13 cellular contexts compared by ENCODE assay signal in genomic region chr14:38546932-38547551, GRCh38.
A peak's percentile ranks its signal among the peaks of the same experiment; 100 is the strongest.
DNase-seq lines count a peak whose midpoint lies in the region; FAIRE-seq and TF ChIP-seq lines count a peak whose summit lies in the region.
"Had no signal": no experiment of that assay in that cellular context is flagged by ENCODE, and none has a peak within 500 bp of the region (broad histone marks: within the 10 kb centered on the region; RNA-seq: fewer than 3 reads in every experiment).

No MANE protein-coding gene starts in this region.

- H2BK120ac ChIP-seq in H1 (replicated peaks; ENCODE audit: low read depth, low read length): no peak overlapping the region

- H2BK5ac ChIP-seq in H1 (ENCODE audit: low read depth, low read length): no peak overlapping the region

- no peak for FAIRE-seq in H1 (lab: Jason Lieb, UNC)
- FAIRE-seq: A204.1, GM19239 had no signal

- no peak overlapping the region for H3K14ac ChIP-seq in H1 (ENCODE audit: insufficient read length)

- no peaks in the 10 kb centered on the region for H3K23me2 ChIP-seq in H1 (ENCODE audit: low read depth, low read length)

- H4K8ac ChIP-seq in H1 (ENCODE audit: extremely low read depth, insufficient read depth, low read length): no peak overlapping the region

- H3K56ac ChIP-seq in H1 (replicated peaks; ENCODE audit: insufficient read length, low read depth, low read length): no peak overlapping the region

- intact Hi-C loops in activated T-helper 1 cell treated with anti-CD3 and anti-CD28 coated beads, Interleukin-12 subunit alpha, Interleukin-12 subunit beta, Interleukin-2, Interleukin-4 antibody, amounts not matched to agents 30 ng/mL and 10 ng/mL and 1 ng/mL, durations not matched to agents 14 hours and 24 hours and 36 hours (cut with micrococcal nuclease): no loop called here

- no peak overlapping the region for H3K23ac ChIP-seq in H1 (ENCODE audit: insufficient read length)

- POLR2A ChIA-PET in H1 (lab: Charles Lee; ENCODE audit: partially characterized antibody): no interaction called here

- no peak overlapping the region for H4K91ac ChIP-seq in H1 (replicated peaks; ENCODE audit: insufficient read length, low read length)

- peak overlapping the region; percentile 78; the same call in 1 of the 2 replicates for H2AFZ ChIP-seq in H1 (ENCODE audit: low read length)
- no peak overlapping the region for H2AFZ ChIP-seq in neural progenitor cell (replicated peaks)

- H3K4me3 ChIP-seq in BLaER1 (no peak overlapping the region), H1 (ENCODE audit: extremely low read depth in 1 of 4, insufficient read depth in 2 of 4, low read depth in 3 of 4, low read length in 4 of 4) (no peak overlapping the region), neural progenitor cell (no peak overlapping the region), tibial nerve (no peak overlapping the region)
- H3K4me3 ChIP-seq: HAP-1 had no signal

- H3K79me1 ChIP-seq in H1 (ENCODE audit: low read depth, low read length): no peaks in the 10 kb centered on the region

- TF ChIP-seq EP300 in H1 (IDR thresholded peaks at IDR 0.05; ENCODE audit: borderline replicate concordance in 1 of 2, low read depth in 2 of 2, low read length in 2 of 2): no peak
- TF ChIP-seq EP300 in tibial nerve (IDR thresholded peaks at IDR 0.05): no peak

- H3K9me3 ChIP-seq in BLaER1: peaks cover 30% of the 10 kb centered on the region
- no peaks in the 10 kb centered on the region; a peak in 1 of 4 replicates for H3K9me3 ChIP-seq in H1 (ENCODE audit: insufficient read depth in 2 of 2, low read depth in 1 of 2, low read length in 1 of 2)
- H3K9me3 ChIP-seq in neural progenitor cell (ENCODE audit: low read depth): no peaks in the 10 kb centered on the region
- H3K9me3 ChIP-seq in tibial nerve: no peaks in the 10 kb centered on the region
- H3K9me3 ChIP-seq: HAP-1 had no signal

- H3K4me1 ChIP-seq in BLaER1: peaks cover 64% of the 10 kb centered on the region
- peaks cover 0 to 2% (median 0%) of the 10 kb centered on the region in 4 experiments; a peak in 1 of 7 replicates for H3K4me1 ChIP-seq in H1 (replicated peaks in 1 of 4; ENCODE audit: control insufficient read depth in 3 of 4, insufficient read depth in 4 of 4, low read length in 3 of 4)
- peaks cover 34% of the 10 kb centered on the region for H3K4me1 ChIP-seq in neural progenitor cell
- H3K4me1 ChIP-seq in tibial nerve: no peaks in the 10 kb centered on the region
- H3K4me1 ChIP-seq: HAP-1 had no signal

- WGBS in H1 (ENCODE audit: extremely low coverage in 1 of 2, insufficient coverage in 1 of 2, insufficient read length in 1 of 2, insufficient replicate concordance in 2 of 2, low coverage in 1 of 2, low lambda C conversion rate in 2 of 2, missing lambda C conversion rate in 1 of 2), 2 experiments: 98% methylated on average over 2 of the region's 2 CpGs; no CpG with 5 or more reads in 1 of the 2 experiments
- WGBS in tibial nerve, 2 donors: 81 to 85% methylated on average over 2 of the region's 2 CpGs

- peaks cover 8% of the 10 kb centered on the region; the same call in 1 of the 2 replicates for H3K36me3 Mint-ChIP-seq in HFFc6 (ENCODE audit: low read depth)
- H3K36me3 Mint-ChIP-seq in neural progenitor cell: no peaks in the 10 kb centered on the region
- H3K36me3 Mint-ChIP-seq in activated T-helper 1 cell treated with anti-CD3 and anti-CD28 coated beads, Interleukin-12 subunit alpha, Interleukin-12 subunit beta, Interleukin-2, Interleukin-4 antibody, amounts not matched to agents 30 ng/mL and 10 ng/mL and 1 ng/mL, durations not matched to agents 14 hours and 24 hours and 36 hours (ENCODE audit: low read depth): no peaks in the 10 kb centered on the region
- H3K36me3 Mint-ChIP-seq: CD4-positive, CD25-positive, alpha-beta regulatory T cell had no signal

- H3K27ac Mint-ChIP-seq in HFFc6 (peak overlapping the region; percentile 82), neural progenitor cell (no peak overlapping the region)
- H3K27ac Mint-ChIP-seq in activated T-helper 1 cell treated with anti-CD3 and anti-CD28 coated beads, Interleukin-12 subunit alpha, Interleukin-12 subunit beta, Interleukin-2, Interleukin-4 antibody, amounts not matched to agents 30 ng/mL and 10 ng/mL and 1 ng/mL, durations not matched to agents 14 hours and 24 hours and 36 hours: no peak overlapping the region
- H3K27ac Mint-ChIP-seq: CD4-positive, CD25-positive, alpha-beta regulatory T cell had no signal

- H3K79me2 ChIP-seq in H1 (ENCODE audit: control insufficient read depth in 1 of 2, insufficient read depth in 2 of 2, low read length in 2 of 2) (no peaks in the 10 kb centered on the region), neural progenitor cell (ENCODE audit: low read depth) (no peaks in the 10 kb centered on the region)

- H3K18ac ChIP-seq in H1 (ENCODE audit: extremely low read depth, low read length): no peak overlapping the region

- H3K36me3 ChIP-seq in BLaER1 (no peaks in the 10 kb centered on the region), H1 (ENCODE audit: control insufficient read depth in 2 of 4, insufficient read depth in 4 of 4, low read length in 3 of 4) (no peaks in the 10 kb centered on the region), neural progenitor cell (no peaks in the 10 kb centered on the region), tibial nerve (no peaks in the 10 kb centered on the region)
- H3K36me3 ChIP-seq: HAP-1 had no signal

- H3K27me3 ChIP-seq in BLaER1 (no peaks in the 10 kb centered on the region), H1 (replicated peaks in 1 of 4; ENCODE audit: control insufficient read depth in 3 of 4, extremely low read depth in 1 of 4, insufficient read depth in 3 of 4, low read length in 3 of 4) (no peaks in the 10 kb centered on the region), neural progenitor cell (no peaks in the 10 kb centered on the region), tibial nerve (no peaks in the 10 kb centered on the region)

- TF ChIP-seq POLR2A in H1 (IDR thresholded peaks at IDR 0.05; ENCODE audit: control extremely low read depth in 1 of 2, low read depth in 2 of 2, low read length in 2 of 2) (no peak), tibial nerve (IDR thresholded peaks at IDR 0.05) (no peak)

- TF ChIP-seq CTCF in HFFc6 (IDR thresholded peaks at IDR 0.05): no peak
- TF ChIP-seq CTCF in H1 (IDR thresholded peaks at IDR 0.05; ENCODE audit: control extremely low read depth in 1 of 3, insufficient read depth in 1 of 3, low read depth in 1 of 3, low read length in 3 of 3): no peak
- no peak for TF ChIP-seq CTCF in neural progenitor cell (IDR thresholded peaks at IDR 0.05)
- TF ChIP-seq CTCF in tibial nerve (IDR thresholded peaks at IDR 0.05): no peak

- DNase-seq in HFFc6 (no peak), H1 (ENCODE audit: low read depth in 1 of 2, low spot score in 2 of 2) (no peak), neural progenitor cell (ENCODE audit: low spot score) (no peak), tibial nerve (ENCODE audit: low spot score in 2 of 2) (no peak)
- DNase-seq in effector CD4-positive, alpha-beta T cell: no peak
- no peak for DNase-seq in activated T-helper 1 cell treated with anti-CD3 and anti-CD28 coated beads, Interleukin-12 subunit alpha, Interleukin-12 subunit beta, Interleukin-2, Interleukin-4 antibody, amounts not matched to agents 30 ng/mL and 10 ng/mL and 1 ng/mL, durations not matched to agents 14 hours and 24 hours and 36 hours (ENCODE audit: low spot score)
- DNase-seq: CD4-positive, CD25-positive, alpha-beta regulatory T cell; DMS53; GF-D8 had no signal

- H3K9ac ChIP-seq in BLaER1 (no peak overlapping the region), H1 (replicated peaks in 1 of 4; ENCODE audit: extremely low read depth in 1 of 4, low read depth in 3 of 4, low read length in 3 of 4) (no peak overlapping the region), neural progenitor cell (no peak overlapping the region)

- H3K9me3 Mint-ChIP-seq in HFFc6 (no peaks in the 10 kb centered on the region), neural progenitor cell (peaks cover 3% of the 10 kb centered on the region)
- no peaks in the 10 kb centered on the region for H3K9me3 Mint-ChIP-seq in activated T-helper 1 cell treated with anti-CD3 and anti-CD28 coated beads, Interleukin-12 subunit alpha, Interleukin-12 subunit beta, Interleukin-2, Interleukin-4 antibody, amounts not matched to agents 30 ng/mL and 10 ng/mL and 1 ng/mL, durations not matched to agents 14 hours and 24 hours and 36 hours

- no peak for TF ChIP-seq RAD21 in H1 (IDR thresholded peaks at IDR 0.05 in 1 of 2, conservative IDR thresholded peaks at IDR 0.05 in 1 of 2; ENCODE audit: low read depth in 2 of 2, low read length in 2 of 2)

- peaks cover 25% of the 10 kb centered on the region for H3F3A ChIP-seq in neural progenitor cell (ENCODE audit: low read depth)

- no peak overlapping the region for H2BK12ac ChIP-seq in H1 (ENCODE audit: low read depth, low read length)

- H3K4me1 Mint-ChIP-seq in HFFc6 (ENCODE audit: low read depth): peaks cover 51% of the 10 kb centered on the region
- H3K4me1 Mint-ChIP-seq in neural progenitor cell: peaks cover 16% of the 10 kb centered on the region
- H3K4me1 Mint-ChIP-seq in activated T-helper 1 cell treated with anti-CD3 and anti-CD28 coated beads, Interleukin-12 subunit alpha, Interleukin-12 subunit beta, Interleukin-2, Interleukin-4 antibody, amounts not matched to agents 30 ng/mL and 10 ng/mL and 1 ng/mL, durations not matched to agents 14 hours and 24 hours and 36 hours (ENCODE audit: low read depth): no peaks in the 10 kb centered on the region
- H3K4me1 Mint-ChIP-seq: CD4-positive, CD25-positive, alpha-beta regulatory T cell had no signal

- CTCF ChIA-PET in H1 (lab: Charles Lee; ENCODE audit: partially characterized antibody): no interaction called here

- H3K4me2 ChIP-seq in BLaER1 (peak overlapping the region; percentile 73), H1 (ENCODE audit: insufficient read depth in 1 of 2, low read depth in 2 of 2, low read length in 2 of 2) (no peak overlapping the region), neural progenitor cell (peak overlapping the region; percentile 32)

- H2BK20ac ChIP-seq in H1 (ENCODE audit: low read length): no peak overlapping the region

- no peak overlapping the region; the same call in 1 of the 2 replicates for H2AK5ac ChIP-seq in H1 (ENCODE audit: low read depth, low read length)

- no peak overlapping the region for H3K4ac ChIP-seq in H1 (replicated peaks; ENCODE audit: insufficient read length, low read depth, low read length)

- H3K27ac ChIP-seq in BLaER1: peak overlapping the region; percentile 87
- no peak overlapping the region for H3K27ac ChIP-seq in H1 (ENCODE audit: low read depth, low read length)
- no peak overlapping the region for H3K27ac ChIP-seq in neural progenitor cell
- H3K27ac ChIP-seq in tibial nerve: no peak overlapping the region

- H4K20me1 ChIP-seq in BLaER1 (no peaks in the 10 kb centered on the region), H1 (replicated peaks in 1 of 2; ENCODE audit: control insufficient read depth in 1 of 2, insufficient read depth in 2 of 2, low read length in 2 of 2) (no peaks in the 10 kb centered on the region), neural progenitor cell (ENCODE audit: low read depth) (no peaks in the 10 kb centered on the region)

- no peak overlapping the region for H4K5ac ChIP-seq in H1 (ENCODE audit: insufficient read length, low read depth, low read length)

- H3K4me3 Mint-ChIP-seq in HFFc6 (no peak overlapping the region), neural progenitor cell (no peak overlapping the region)
- H3K4me3 Mint-ChIP-seq in activated T-helper 1 cell treated with anti-CD3 and anti-CD28 coated beads, Interleukin-12 subunit alpha, Interleukin-12 subunit beta, Interleukin-2, Interleukin-4 antibody, amounts not matched to agents 30 ng/mL and 10 ng/mL and 1 ng/mL, durations not matched to agents 14 hours and 24 hours and 36 hours: no peak overlapping the region
- H3K4me3 Mint-ChIP-seq: CD4-positive, CD25-positive, alpha-beta regulatory T cell had no signal

- peaks cover 3% of the 10 kb centered on the region; the same call in 1 of the 2 replicates for H3K27me3 Mint-ChIP-seq in HFFc6 (ENCODE audit: insufficient read depth)
- no peaks in the 10 kb centered on the region for H3K27me3 Mint-ChIP-seq in neural progenitor cell (ENCODE audit: insufficient read depth, low read depth)
- no peaks in the 10 kb centered on the region for H3K27me3 Mint-ChIP-seq in activated T-helper 1 cell treated with anti-CD3 and anti-CD28 coated beads, Interleukin-12 subunit alpha, Interleukin-12 subunit beta, Interleukin-2, Interleukin-4 antibody, amounts not matched to agents 30 ng/mL and 10 ng/mL and 1 ng/mL, durations not matched to agents 14 hours and 24 hours and 36 hours (ENCODE audit: insufficient read depth)
- H3K27me3 Mint-ChIP-seq: CD4-positive, CD25-positive, alpha-beta regulatory T cell had no signal

- no peak overlapping the region for H2BK15ac ChIP-seq in H1 (ENCODE audit: low read length)

Comparison
In these comparisons a context has a peak if more than half of its experiments do, and no peak if none do; other contexts are left out.
1. H3K4me2 ChIP-seq: peak in BLaER1 (single experiment) and neural progenitor cell (single experiment); none in H1 (0 of 2).